10 cellular contexts compared by ENCODE assay signal in genomic region chr6:165834613-165835259, GRCh38.
DNase-seq lines count a peak whose midpoint lies in the region; TF ChIP-seq lines count a peak whose summit lies in the region.
"Had no signal": no experiment of that assay in that cellular context is flagged by ENCODE, and none has a peak within 500 bp of the region (broad histone marks: within the 10 kb centered on the region; RNA-seq: fewer than 3 reads in every experiment).

No MANE protein-coding gene starts in this region.

- H3K9ac ChIP-seq in neural progenitor cell, result no peak overlapping the region
- H3K9ac ChIP-seq: KMS-11 had no signal

- DNase-seq in G401 (ENCODE audit: low spot score) (peak; percentile 68), NCI-H748 treated with DMSO at 0.1 percent for 48 hours (lab: John Stamatoyannopoulos, UW) (peak; percentile 13), fibroblast of mammary gland (ENCODE audit: low read depth) (peak; percentile 26), putamen (ENCODE audit: low spot score) (peak; percentile 61), neural progenitor cell (ENCODE audit: low spot score) (no peak), immature natural killer cell (no peak)
- DNase-seq in activated naive CD4-positive, alpha-beta T cell (lab: John Stamatoyannopoulos, UW), result no peak
- no peak for DNase-seq in activated CD4-positive, alpha-beta T cell treated with anti-CD3 and anti-CD28 coated beads for 4 hours
- DNase-seq: activated CD8-positive, alpha-beta T cell treated with anti-CD3 and anti-CD28 coated beads, Interleukin-2, amount 10 ng/mL, durations not matched to agents 7 days and 5 days had no signal

- H3K27me3 Mint-ChIP-seq in neural progenitor cell (ENCODE audit: insufficient read depth, low read depth) (no peaks in the 10 kb centered on the region), immature natural killer cell (ENCODE audit: low read depth in 3 of 3) (peaks cover under 1 to 11% (median 6%) of the 10 kb centered on the region in 3 donors)

- in situ Hi-C loops in G401 (cut with HindIII; ENCODE audit: low sequenced_read_pairs), result no loop called here

- TF ChIP-seq CTCF in fibroblast of mammary gland (conservative IDR thresholded peaks at IDR 0.05; ENCODE audit: control insufficient read depth, insufficient read depth, low read depth, low read length) (no peak), neural progenitor cell (IDR thresholded peaks at IDR 0.05) (no peak)

- H3K79me2 ChIP-seq in neural progenitor cell (ENCODE audit: low read depth), result no peaks in the 10 kb centered on the region

- H3K9me3 Mint-ChIP-seq in neural progenitor cell, result peaks cover under 1% of the 10 kb centered on the region
- peaks cover 0 to 1% (median 0%) of the 10 kb centered on the region in 6 donors for H3K9me3 Mint-ChIP-seq in immature natural killer cell

- no peak overlapping the region for H3K27ac ChIP-seq in neural progenitor cell
- H3K27ac ChIP-seq: KMS-11 had no signal

- H4K20me1 ChIP-seq in neural progenitor cell (ENCODE audit: low read depth), result no peaks in the 10 kb centered on the region

- H3K27me3 ChIP-seq in neural progenitor cell, result no peaks in the 10 kb centered on the region

- H3K36me3 ChIP-seq in neural progenitor cell, result no peaks in the 10 kb centered on the region

- no peaks in the 10 kb centered on the region for H3K4me1 ChIP-seq in neural progenitor cell

- H3K9me3 ChIP-seq in neural progenitor cell (ENCODE audit: low read depth), result no peaks in the 10 kb centered on the region

- no peak overlapping the region for H2AFZ ChIP-seq in neural progenitor cell (replicated peaks)

- no peaks in the 10 kb centered on the region for H3F3A ChIP-seq in neural progenitor cell (ENCODE audit: low read depth)

- H3K4me1 Mint-ChIP-seq in neural progenitor cell, result peaks cover 14% of the 10 kb centered on the region
- H3K4me1 Mint-ChIP-seq in immature natural killer cell, result peaks cover 4 to 6% of the 10 kb centered on the region in 2 donors

- no peak overlapping the region for H3K4me2 ChIP-seq in neural progenitor cell
- H3K4me2 ChIP-seq: KMS-11 had no signal

- no peak overlapping the region for H3K4me3 ChIP-seq in fibroblast of mammary gland (ENCODE audit: control insufficient read depth, low read depth, low read length)
- H3K4me3 ChIP-seq in neural progenitor cell, result no peak overlapping the region

- no peaks in the 10 kb centered on the region for H3K36me3 Mint-ChIP-seq in neural progenitor cell
- H3K36me3 Mint-ChIP-seq in immature natural killer cell, result no peaks in the 10 kb centered on the region

- H3K27ac Mint-ChIP-seq in neural progenitor cell (no peak overlapping the region), immature natural killer cell (no peak overlapping the region)
- H3K27ac Mint-ChIP-seq: activated CD8-positive, alpha-beta T cell treated with anti-CD3 and anti-CD28 coated beads, Interleukin-2, amount 10 ng/mL, durations not matched to agents 7 days and 5 days had no signal

- H3K4me3 Mint-ChIP-seq in neural progenitor cell, result no peak overlapping the region
- no peak overlapping the region for H3K4me3 Mint-ChIP-seq in immature natural killer cell
- H3K4me3 Mint-ChIP-seq: activated CD8-positive, alpha-beta T cell treated with anti-CD3 and anti-CD28 coated beads, Interleukin-2, amount 10 ng/mL, durations not matched to agents 7 days and 5 days had no signal

Comparison
In these comparisons a context has a peak if more than half of its experiments do, and no peak if none do; other contexts are left out.
1. DNase-seq: peak in G401 (single experiment), NCI-H748 treated with DMSO at 0.1 percent for 48 hours (single experiment), fibroblast of mammary gland (single experiment) and putamen (single experiment); none in neural progenitor cell (single experiment), activated naive CD4-positive, alpha-beta T cell (0 of 4), activated CD4-positive, alpha-beta T cell treated with anti-CD3 and anti-CD28 coated beads for 4 hours (0 of 2) and immature natural killer cell (0 of 3).